ENCODE assay signal across 1 cellular context in genomic region chr15:58147151-58147550, GRCh38.
TF ChIP-seq lines count a peak whose summit lies in the region.

No MANE protein-coding gene starts in this region.

TF ChIP-seq in K562, 482 proteins besides CTCF, POLR2A, EP300 and RAD21 (continued from another document):
- TF ChIP-seq, protein P1, sequence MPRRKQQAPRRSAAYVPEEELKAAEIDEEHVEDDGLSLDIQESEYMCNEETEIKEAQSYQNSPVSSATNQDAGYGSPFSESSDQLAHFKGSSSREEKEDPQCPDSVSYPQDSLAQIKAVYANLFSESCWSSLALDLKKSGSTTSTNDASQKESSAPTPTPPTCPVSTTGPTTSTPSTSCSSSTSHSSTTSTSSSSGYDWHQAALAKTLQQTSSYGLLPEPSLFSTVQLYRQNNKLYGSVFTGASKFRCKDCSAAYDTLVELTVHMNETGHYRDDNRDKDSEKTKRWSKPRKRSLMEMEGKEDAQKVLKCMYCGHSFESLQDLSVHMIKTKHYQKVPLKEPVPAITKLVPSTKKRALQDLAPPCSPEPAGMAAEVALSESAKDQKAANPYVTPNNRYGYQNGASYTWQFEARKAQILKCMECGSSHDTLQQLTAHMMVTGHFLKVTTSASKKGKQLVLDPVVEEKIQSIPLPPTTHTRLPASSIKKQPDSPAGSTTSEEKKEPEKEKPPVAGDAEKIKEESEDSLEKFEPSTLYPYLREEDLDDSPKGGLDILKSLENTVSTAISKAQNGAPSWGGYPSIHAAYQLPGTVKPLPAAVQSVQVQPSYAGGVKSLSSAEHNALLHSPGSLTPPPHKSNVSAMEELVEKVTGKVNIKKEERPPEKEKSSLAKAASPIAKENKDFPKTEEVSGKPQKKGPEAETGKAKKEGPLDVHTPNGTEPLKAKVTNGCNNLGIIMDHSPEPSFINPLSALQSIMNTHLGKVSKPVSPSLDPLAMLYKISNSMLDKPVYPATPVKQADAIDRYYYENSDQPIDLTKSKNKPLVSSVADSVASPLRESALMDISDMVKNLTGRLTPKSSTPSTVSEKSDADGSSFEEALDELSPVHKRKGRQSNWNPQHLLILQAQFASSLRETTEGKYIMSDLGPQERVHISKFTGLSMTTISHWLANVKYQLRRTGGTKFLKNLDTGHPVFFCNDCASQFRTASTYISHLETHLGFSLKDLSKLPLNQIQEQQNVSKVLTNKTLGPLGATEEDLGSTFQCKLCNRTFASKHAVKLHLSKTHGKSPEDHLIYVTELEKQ (CRISPR knock-in tag; IDR thresholded peaks at IDR 0.05) = no peak
- TF ChIP-seq TCF3 (CRISPR knock-in tag; IDR thresholded peaks at IDR 0.05) (no peak), KAT8 (IDR thresholded peaks at IDR 0.05; ENCODE audit: low read depth) (no peak), HNRNPK (IDR thresholded peaks at IDR 0.05; ENCODE audit: low read depth, low read length, poor library complexity, severe bottlenecking) (no peak), ERF (CRISPR knock-in tag; IDR thresholded peaks at IDR 0.05) (no peak), KLF6 (CRISPR knock-in tag; IDR thresholded peaks at IDR 0.05; ENCODE audit: borderline replicate concordance) (no peak), MEF2A (IDR thresholded peaks at IDR 0.05; ENCODE audit: control insufficient read depth, low read depth, low read length) (no peak), MTA1 (IDR thresholded peaks at IDR 0.05; ENCODE audit: borderline replicate concordance) (no peak), TRIM28 (IDR thresholded peaks at IDR 0.05) (no peak), ZC3H11A (IDR thresholded peaks at IDR 0.05; ENCODE audit: low read depth, low read length) (no peak), ZNF174 (CRISPR knock-in tag; IDR thresholded peaks at IDR 0.05) (no peak), SNAPC5 (CRISPR knock-in tag; IDR thresholded peaks at IDR 0.05) (no peak)
- TF ChIP-seq, protein P2, sequence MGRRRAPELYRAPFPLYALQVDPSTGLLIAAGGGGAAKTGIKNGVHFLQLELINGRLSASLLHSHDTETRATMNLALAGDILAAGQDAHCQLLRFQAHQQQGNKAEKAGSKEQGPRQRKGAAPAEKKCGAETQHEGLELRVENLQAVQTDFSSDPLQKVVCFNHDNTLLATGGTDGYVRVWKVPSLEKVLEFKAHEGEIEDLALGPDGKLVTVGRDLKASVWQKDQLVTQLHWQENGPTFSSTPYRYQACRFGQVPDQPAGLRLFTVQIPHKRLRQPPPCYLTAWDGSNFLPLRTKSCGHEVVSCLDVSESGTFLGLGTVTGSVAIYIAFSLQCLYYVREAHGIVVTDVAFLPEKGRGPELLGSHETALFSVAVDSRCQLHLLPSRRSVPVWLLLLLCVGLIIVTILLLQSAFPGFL (CRISPR knock-in tag; IDR thresholded peaks at IDR 0.05) = no peak
- TF ChIP-seq, protein P3, sequence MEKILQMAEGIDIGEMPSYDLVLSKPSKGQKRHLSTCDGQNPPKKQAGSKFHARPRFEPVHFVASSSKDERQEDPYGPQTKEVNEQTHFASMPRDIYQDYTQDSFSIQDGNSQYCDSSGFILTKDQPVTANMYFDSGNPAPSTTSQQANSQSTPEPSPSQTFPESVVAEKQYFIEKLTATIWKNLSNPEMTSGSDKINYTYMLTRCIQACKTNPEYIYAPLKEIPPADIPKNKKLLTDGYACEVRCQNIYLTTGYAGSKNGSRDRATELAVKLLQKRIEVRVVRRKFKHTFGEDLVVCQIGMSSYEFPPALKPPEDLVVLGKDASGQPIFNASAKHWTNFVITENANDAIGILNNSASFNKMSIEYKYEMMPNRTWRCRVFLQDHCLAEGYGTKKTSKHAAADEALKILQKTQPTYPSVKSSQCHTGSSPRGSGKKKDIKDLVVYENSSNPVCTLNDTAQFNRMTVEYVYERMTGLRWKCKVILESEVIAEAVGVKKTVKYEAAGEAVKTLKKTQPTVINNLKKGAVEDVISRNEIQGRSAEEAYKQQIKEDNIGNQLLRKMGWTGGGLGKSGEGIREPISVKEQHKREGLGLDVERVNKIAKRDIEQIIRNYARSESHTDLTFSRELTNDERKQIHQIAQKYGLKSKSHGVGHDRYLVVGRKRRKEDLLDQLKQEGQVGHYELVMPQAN (IDR thresholded peaks at IDR 0.05; ENCODE audit: borderline replicate concordance) = no peak
- TF ChIP-seq, protein P4, sequence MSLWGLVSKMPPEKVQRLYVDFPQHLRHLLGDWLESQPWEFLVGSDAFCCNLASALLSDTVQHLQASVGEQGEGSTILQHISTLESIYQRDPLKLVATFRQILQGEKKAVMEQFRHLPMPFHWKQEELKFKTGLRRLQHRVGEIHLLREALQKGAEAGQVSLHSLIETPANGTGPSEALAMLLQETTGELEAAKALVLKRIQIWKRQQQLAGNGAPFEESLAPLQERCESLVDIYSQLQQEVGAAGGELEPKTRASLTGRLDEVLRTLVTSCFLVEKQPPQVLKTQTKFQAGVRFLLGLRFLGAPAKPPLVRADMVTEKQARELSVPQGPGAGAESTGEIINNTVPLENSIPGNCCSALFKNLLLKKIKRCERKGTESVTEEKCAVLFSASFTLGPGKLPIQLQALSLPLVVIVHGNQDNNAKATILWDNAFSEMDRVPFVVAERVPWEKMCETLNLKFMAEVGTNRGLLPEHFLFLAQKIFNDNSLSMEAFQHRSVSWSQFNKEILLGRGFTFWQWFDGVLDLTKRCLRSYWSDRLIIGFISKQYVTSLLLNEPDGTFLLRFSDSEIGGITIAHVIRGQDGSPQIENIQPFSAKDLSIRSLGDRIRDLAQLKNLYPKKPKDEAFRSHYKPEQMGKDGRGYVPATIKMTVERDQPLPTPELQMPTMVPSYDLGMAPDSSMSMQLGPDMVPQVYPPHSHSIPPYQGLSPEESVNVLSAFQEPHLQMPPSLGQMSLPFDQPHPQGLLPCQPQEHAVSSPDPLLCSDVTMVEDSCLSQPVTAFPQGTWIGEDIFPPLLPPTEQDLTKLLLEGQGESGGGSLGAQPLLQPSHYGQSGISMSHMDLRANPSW (CRISPR knock-in tag; IDR thresholded peaks at IDR 0.05) = no peak
- TF ChIP-seq, protein P5, sequence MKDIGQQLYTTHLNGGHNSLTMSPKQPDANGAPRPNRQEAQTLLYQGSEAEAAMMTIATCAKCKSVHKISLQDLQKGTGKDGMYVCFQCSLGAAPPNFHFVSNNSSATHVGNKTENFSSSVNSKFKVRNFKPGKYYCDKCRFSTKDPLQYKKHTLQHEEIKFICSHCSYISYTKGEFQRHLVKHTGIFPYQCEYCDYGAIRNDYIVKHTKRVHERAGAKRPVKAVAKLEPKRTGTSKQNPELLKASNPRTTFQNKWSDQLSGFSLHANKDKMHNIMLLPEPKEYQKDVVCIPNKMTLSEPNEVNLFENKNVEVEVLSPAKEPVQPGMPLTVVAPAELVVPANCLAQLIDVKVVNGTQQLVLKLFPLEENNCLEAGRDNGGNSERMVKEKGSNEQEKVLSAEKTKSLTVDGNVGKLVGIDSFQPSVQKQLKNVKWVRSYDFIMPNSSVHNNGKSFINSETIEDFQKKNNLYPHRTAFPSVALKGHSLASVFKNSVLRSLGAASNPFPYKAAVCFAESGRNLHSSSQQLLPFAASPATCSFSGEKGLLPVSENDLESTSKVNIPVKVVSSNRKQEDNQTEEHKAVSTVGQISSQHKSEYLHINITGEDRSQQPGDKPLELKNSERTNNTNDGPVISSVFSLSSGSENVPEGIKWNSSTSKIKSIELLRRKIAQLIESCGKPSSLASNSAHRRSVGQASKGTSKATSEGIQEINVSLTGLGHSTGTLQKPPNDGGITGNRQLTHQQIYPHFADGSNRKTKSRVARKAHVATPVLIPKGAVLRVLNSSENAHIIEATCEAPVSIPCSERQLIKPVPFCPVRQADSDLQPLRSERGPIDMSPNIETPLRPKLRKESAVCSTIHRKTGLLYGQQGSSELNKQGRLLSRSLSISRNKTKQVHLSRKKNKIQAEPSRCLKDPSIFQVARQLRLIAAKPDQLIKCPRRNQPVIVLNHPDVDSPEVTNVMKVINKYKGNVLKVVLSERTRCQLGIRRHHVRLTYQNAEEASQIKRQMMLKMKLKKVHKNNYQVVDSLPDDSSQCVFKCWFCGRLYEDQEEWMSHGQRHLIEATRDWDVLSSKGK (CRISPR knock-in tag; IDR thresholded peaks at IDR 0.05) = no peak
TF ChIP-seq in K562: peak in this region for 0.
